Comparison of ENCODE assay signal across 8 cellular contexts in the genomic region with DNA sequence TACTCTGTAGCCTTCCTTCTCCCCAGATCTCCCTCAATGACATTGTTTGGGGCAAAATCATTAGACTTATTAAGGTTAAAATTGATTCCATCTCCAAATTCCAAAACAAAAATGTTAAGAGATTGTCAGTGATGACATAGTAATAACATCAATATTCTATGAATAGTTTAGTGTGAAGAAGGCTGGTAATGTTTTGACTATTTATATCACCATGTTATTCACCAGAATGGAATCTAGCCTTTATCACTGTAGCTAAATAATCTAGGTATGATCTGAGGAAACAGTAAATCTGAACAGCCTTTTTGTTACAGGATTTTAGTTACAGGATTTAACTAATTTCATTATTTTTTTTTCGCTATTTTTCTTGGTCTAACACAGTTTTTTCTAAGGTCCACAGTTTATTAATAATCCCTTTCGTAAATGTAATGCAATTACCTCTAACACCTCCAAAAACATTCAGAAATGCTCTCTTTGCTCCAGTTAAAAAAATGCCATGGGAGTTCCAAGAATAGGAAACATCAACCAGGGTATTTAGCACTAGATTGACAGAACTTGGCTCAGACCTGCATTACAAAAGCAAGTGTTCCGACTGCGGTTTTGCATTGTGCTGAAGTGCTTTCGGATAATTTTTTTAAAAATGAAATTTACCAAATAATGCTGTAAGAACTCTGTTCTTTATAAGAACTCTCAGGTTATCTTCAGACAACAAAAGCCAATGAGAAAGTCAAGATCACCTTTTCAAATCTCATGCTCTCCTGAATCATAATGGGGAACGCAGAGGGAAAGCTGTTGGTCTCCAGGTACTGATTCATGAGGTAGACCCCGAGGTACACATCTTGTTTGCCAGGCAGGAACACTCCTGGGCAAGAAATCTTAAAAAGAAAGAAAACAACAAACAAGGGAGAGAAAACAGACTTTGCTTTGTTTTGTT. TPM values are rescaled to one million over a fixed set of nuclear protein-coding genes. Genes with fewer than 3 reads are reported as not detected.
DNase-seq lines count a peak whose midpoint lies in the region; ATAC-seq and TF ChIP-seq lines count a peak whose summit lies in the region.

No MANE protein-coding gene starts in this region.

- no peak for TF ChIP-seq RAD21 in neural cell (conservative IDR thresholded peaks at IDR 0.05)

- no peak for TF ChIP-seq EP300 in neural cell (conservative IDR thresholded peaks at IDR 0.05; ENCODE audit: poor library complexity, severe bottlenecking)

- H3K9me3 ChIP-seq in OCI-LY1 (ENCODE audit: low read length) (no peaks in the 10 kb centered on the region), duodenal mucosa (ENCODE audit: control insufficient read depth in 1 of 2, low read length in 2 of 2) (no peaks in the 10 kb centered on the region), neural cell (ENCODE audit: low read length) (no peaks in the 10 kb centered on the region)

- H3F3A ChIP-seq in OCI-LY1 (ENCODE audit: insufficient read depth, low read length) (no peaks in the 10 kb centered on the region), neural cell (ENCODE audit: insufficient read depth, low read length, poor library complexity, severe bottlenecking) (no peaks in the 10 kb centered on the region)

- peak overlapping the region; percentile 75 for H3K9ac ChIP-seq in OCI-LY1 (ENCODE audit: low read length)
- peak overlapping the region; percentile 72 to 86 for H3K9ac ChIP-seq in duodenal mucosa (ENCODE audit: low read depth in 1 of 2, low read length in 2 of 2)
- peak overlapping the region; percentile 84 for H3K9ac ChIP-seq in neural cell (ENCODE audit: low read length)

- H3K9me2 ChIP-seq in OCI-LY1 (ENCODE audit: low read depth, low read length): no peaks in the 10 kb centered on the region
- no peaks in the 10 kb centered on the region for H3K9me2 ChIP-seq in neural cell (ENCODE audit: insufficient read depth, low read length)

- H3K4me2 ChIP-seq in OCI-LY1 (ENCODE audit: low read length): peak overlapping the region; percentile 72
- peak overlapping the region; percentile 66 for H3K4me2 ChIP-seq in neural cell (ENCODE audit: low read length)

- TF ChIP-seq CTCF in OCI-LY1 (IDR thresholded peaks at IDR 0.05; ENCODE audit: low read length) (no peak), neural cell (IDR thresholded peaks at IDR 0.05; ENCODE audit: poor library complexity, severe bottlenecking) (no peak)

- H3K27me3 ChIP-seq in OCI-LY1 (ENCODE audit: insufficient read depth, low read length): no peaks in the 10 kb centered on the region
- no peaks in the 10 kb centered on the region for H3K27me3 ChIP-seq in duodenal mucosa (ENCODE audit: control insufficient read depth in 1 of 2, insufficient read depth in 2 of 2, low read length in 2 of 2)
- no peaks in the 10 kb centered on the region for H3K27me3 ChIP-seq in neural cell (ENCODE audit: insufficient read depth, low read depth, low read length)

- H3K4me1 ChIP-seq in OCI-LY1 (ENCODE audit: insufficient read depth, low read length, severe bottlenecking) (peaks cover 50% of the 10 kb centered on the region), duodenal mucosa (ENCODE audit: control insufficient read depth in 1 of 2, insufficient read depth in 2 of 2, low read length in 2 of 2) (peaks cover 32 to 36% of the 10 kb centered on the region in 2 donors)

- H2AFZ ChIP-seq in OCI-LY1 (ENCODE audit: low read length) (no peak overlapping the region), neural cell (ENCODE audit: low read depth, low read length) (peak overlapping the region; percentile 78)

- DNase-seq in NCI-H748 (lab: John Stamatoyannopoulos, UW; ENCODE audit: unreplicated experiment) (peak; percentile 39), NCI-H748 treated with DMSO at 0.1 percent for 48 hours (lab: John Stamatoyannopoulos, UW) (no peak), NK-92 (lab: John Stamatoyannopoulos, UW; ENCODE audit: unreplicated experiment) (no peak)
- DNase-seq in central memory CD4-positive, alpha-beta T cell: no peak

- H3K36me3 ChIP-seq in OCI-LY1 (ENCODE audit: insufficient read depth, low read length) (no peaks in the 10 kb centered on the region), duodenal mucosa (ENCODE audit: control insufficient read depth in 1 of 2, insufficient read depth in 2 of 2, low read length in 2 of 2) (peaks cover 0 to 4% of the 10 kb centered on the region in 2 donors), neural cell (ENCODE audit: insufficient read depth, low read length) (no peaks in the 10 kb centered on the region)

- peak overlapping the region; percentile 90 for H3K4me3 ChIP-seq in OCI-LY1 (ENCODE audit: low read depth, low read length, poor library complexity, severe bottlenecking)
- peak overlapping the region; percentile 85 to 87 for H3K4me3 ChIP-seq in duodenal mucosa (ENCODE audit: low read depth in 1 of 2, low read length in 2 of 2)
- H3K4me3 ChIP-seq in neural cell (ENCODE audit: low read length): peak overlapping the region; percentile 98

- no peak for ATAC-seq in HG03025 (IDR thresholded peaks at IDR 0.05; ENCODE audit: low FRiP score, unreplicated experiment)

- H3K79me2 ChIP-seq in OCI-LY1 (ENCODE audit: insufficient read depth, low read length) (no peaks in the 10 kb centered on the region), neural cell (replicated peaks; ENCODE audit: insufficient read depth, low read length) (no peaks in the 10 kb centered on the region)

- no peak overlapping the region for H3K27ac ChIP-seq in OCI-LY1 (ENCODE audit: low read depth, low read length, poor library complexity, severe bottlenecking)
- no peak overlapping the region for H3K27ac ChIP-seq in duodenal mucosa (ENCODE audit: low read depth, low read length)
- peak overlapping the region; percentile 42 for H3K27ac ChIP-seq in neural cell (ENCODE audit: low read length)

- no peaks in the 10 kb centered on the region for H4K20me1 ChIP-seq in OCI-LY1 (ENCODE audit: insufficient read depth, low read length)
- H4K20me1 ChIP-seq in neural cell (ENCODE audit: insufficient read depth): no peaks in the 10 kb centered on the region

TF ChIP-seq in neural cell, 6 proteins besides CTCF, POLR2A, EP300 and RAD21:
- TF ChIP-seq POLR2AphosphoS5 (IDR thresholded peaks at IDR 0.05): no peak
- TF ChIP-seq SMC3 (conservative IDR thresholded peaks at IDR 0.05; ENCODE audit: poor library complexity): no peak
- TF ChIP-seq, protein P1, sequence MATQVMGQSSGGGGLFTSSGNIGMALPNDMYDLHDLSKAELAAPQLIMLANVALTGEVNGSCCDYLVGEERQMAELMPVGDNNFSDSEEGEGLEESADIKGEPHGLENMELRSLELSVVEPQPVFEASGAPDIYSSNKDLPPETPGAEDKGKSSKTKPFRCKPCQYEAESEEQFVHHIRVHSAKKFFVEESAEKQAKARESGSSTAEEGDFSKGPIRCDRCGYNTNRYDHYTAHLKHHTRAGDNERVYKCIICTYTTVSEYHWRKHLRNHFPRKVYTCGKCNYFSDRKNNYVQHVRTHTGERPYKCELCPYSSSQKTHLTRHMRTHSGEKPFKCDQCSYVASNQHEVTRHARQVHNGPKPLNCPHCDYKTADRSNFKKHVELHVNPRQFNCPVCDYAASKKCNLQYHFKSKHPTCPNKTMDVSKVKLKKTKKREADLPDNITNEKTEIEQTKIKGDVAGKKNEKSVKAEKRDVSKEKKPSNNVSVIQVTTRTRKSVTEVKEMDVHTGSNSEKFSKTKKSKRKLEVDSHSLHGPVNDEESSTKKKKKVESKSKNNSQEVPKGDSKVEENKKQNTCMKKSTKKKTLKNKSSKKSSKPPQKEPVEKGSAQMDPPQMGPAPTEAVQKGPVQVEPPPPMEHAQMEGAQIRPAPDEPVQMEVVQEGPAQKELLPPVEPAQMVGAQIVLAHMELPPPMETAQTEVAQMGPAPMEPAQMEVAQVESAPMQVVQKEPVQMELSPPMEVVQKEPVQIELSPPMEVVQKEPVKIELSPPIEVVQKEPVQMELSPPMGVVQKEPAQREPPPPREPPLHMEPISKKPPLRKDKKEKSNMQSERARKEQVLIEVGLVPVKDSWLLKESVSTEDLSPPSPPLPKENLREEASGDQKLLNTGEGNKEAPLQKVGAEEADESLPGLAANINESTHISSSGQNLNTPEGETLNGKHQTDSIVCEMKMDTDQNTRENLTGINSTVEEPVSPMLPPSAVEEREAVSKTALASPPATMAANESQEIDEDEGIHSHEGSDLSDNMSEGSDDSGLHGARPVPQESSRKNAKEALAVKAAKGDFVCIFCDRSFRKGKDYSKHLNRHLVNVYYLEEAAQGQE (IDR thresholded peaks at IDR 0.05; ENCODE audit: borderline replicate concordance): no peak
- TF ChIP-seq EZH2 (IDR thresholded peaks at IDR 0.05; ENCODE audit: borderline replicate concordance, insufficient read depth, low read length, poor library complexity, severe bottlenecking): no peak
- no peak for TF ChIP-seq MXI1 (conservative IDR thresholded peaks at IDR 0.05; ENCODE audit: poor library complexity, severe bottlenecking)
- TF ChIP-seq TAF1 (IDR thresholded peaks at IDR 0.05; ENCODE audit: low read depth): no peak

RNA-seq across cellular contexts. Expression of gene PLPP6, which starts 0.7 kb away (rescaled TPM):
- 22.3 and 26.3 TPM in 2 replicates for polyA plus RNA-seq in neural cell
- polyA minus RNA-seq in neural cell: 28.7 and 30.9 TPM in 2 replicates

RNA-seq across cellular contexts. Expression of gene SPATA6L, which starts 4.8 kb away (rescaled TPM):
- 0.58 and 0.89 TPM in 2 replicates for polyA plus RNA-seq in neural cell
- polyA minus RNA-seq in neural cell: 1.4 and 1.7 TPM in 2 replicates

RNA-seq across cellular contexts. Expression of gene CDC37L1, which starts 17.9 kb away (rescaled TPM):
- 25.0 and 34.7 TPM in 2 replicates for polyA plus RNA-seq in neural cell
- polyA minus RNA-seq in neural cell: 47.5 and 51.7 TPM in 2 replicates
